8 cellular contexts compared by ENCODE assay signal in the genomic region with DNA sequence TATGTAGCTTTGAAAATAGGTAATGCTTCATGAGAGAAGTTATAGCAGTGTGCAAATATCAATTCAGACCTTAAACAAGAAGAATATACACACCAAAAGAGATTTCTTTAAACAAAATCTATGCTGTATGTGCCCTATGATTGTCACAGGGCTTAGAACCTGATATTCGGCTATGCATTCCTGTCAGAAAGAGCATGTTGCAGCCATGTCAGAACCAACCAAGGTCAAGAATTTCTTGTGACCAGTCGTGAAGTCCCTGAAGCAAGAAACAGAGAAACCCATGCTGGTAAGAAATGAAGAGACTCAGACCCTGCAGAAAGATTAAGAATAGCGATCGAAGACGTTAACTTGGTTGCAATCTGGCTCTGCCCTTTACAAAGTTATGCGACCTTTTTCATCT.
A peak's percentile ranks its signal among the peaks of the same experiment; 100 is the strongest.
DNase-seq lines count a peak whose midpoint lies in the region; ATAC-seq, FAIRE-seq and TF ChIP-seq lines count a peak whose summit lies in the region.

No MANE protein-coding gene starts in this region.

- peak overlapping the region; percentile 78 for H3K4me3 ChIP-seq in AG04449 (ENCODE audit: low read depth, low read length)
- peak overlapping the region in 1 of 2 donors; percentile 1 for H3K4me3 ChIP-seq in body of pancreas

- no peaks in the 10 kb centered on the region for H3K36me3 ChIP-seq in body of pancreas (replicated peaks in 1 of 2; ENCODE audit: insufficient read depth in 1 of 2, low read depth in 2 of 2)

- intact Hi-C loops in body of pancreas (cut with DNase I), result no loop called here

- H3K27ac ChIP-seq in body of pancreas, result peak overlapping the region in 2 of 4 donors; percentile 26 to 80

- H3K9me3 ChIP-seq in body of pancreas, result no peaks in the 10 kb centered on the region

- peak overlapping the region; percentile 95 for H3K4me3 Mint-ChIP-seq in mesothelial cell of epicardium

- POLR2A ChIA-PET in AG04449 (lab: Yijun Ruan, JAX), result no interaction called here

- H3K27ac Mint-ChIP-seq in mesothelial cell of epicardium, result peak overlapping the region; percentile 84

- no peaks in the 10 kb centered on the region for H3K27me3 Mint-ChIP-seq in mesothelial cell of epicardium (ENCODE audit: low read depth)

- ATAC-seq in body of pancreas (peak; percentile 46), HG03565 (IDR thresholded peaks at IDR 0.05; ENCODE audit: unreplicated experiment) (no peak), GM19452 (IDR thresholded peaks at IDR 0.05; ENCODE audit: unreplicated experiment) (no peak)

- peaks cover 6% of the 10 kb centered on the region for H3K36me3 Mint-ChIP-seq in mesothelial cell of epicardium

- no peaks in the 10 kb centered on the region for H3K4me1 ChIP-seq in body of pancreas

- CTCF ChIA-PET in AG04449 (lab: Yijun Ruan, JAX), result no interaction called here

- peaks cover 4% of the 10 kb centered on the region for H3K4me1 Mint-ChIP-seq in mesothelial cell of epicardium

- 0 to 8% methylated on average over 6 of the region's 6 CpGs for WGBS in body of pancreas, 2 donors

- H3K27me3 ChIP-seq in body of pancreas, result no peaks in the 10 kb centered on the region

- no peak for FAIRE-seq in GM12891 (lab: Jason Lieb, UNC)

- TF ChIP-seq CTCF in AG04449 (IDR thresholded peaks at IDR 0.05; ENCODE audit: insufficient read depth, low read length, missing control alignments) (no peak), body of pancreas (IDR thresholded peaks at IDR 0.05) (no peak), mesothelial cell of epicardium (IDR thresholded peaks at IDR 0.05; ENCODE audit: unreplicated experiment) (no peak)

- DNase-seq in AG04449 (ENCODE audit: low read depth, low spot score) (no peak), HT-29 (ENCODE audit: low spot score) (peak; percentile 6), body of pancreas (no peak), mesothelial cell of epicardium (ENCODE audit: low spot score in 2 of 2, unreplicated experiment in 2 of 2) (no peak), GM12891 (ENCODE audit: insufficient read length, low spot score) (no peak), GF-D8 (lab: John Stamatoyannopoulos, UW) (no peak)

- H3K9me3 Mint-ChIP-seq in mesothelial cell of epicardium, result peaks cover 27% of the 10 kb centered on the region

- TF ChIP-seq POLR2A in body of pancreas (IDR thresholded peaks at IDR 0.05) (no peak), GM12891 (IDR thresholded peaks at IDR 0.05; ENCODE audit: low read depth, low read length) (no peak)

TF ChIP-seq in GM12891, 5 proteins besides CTCF, POLR2A, EP300 and RAD21:
- TF ChIP-seq POU2F2 (IDR thresholded peaks at IDR 0.05; ENCODE audit: low read depth, low read length), result no peak
